ENCODE assay signal across 26 cellular contexts in the genomic region with DNA sequence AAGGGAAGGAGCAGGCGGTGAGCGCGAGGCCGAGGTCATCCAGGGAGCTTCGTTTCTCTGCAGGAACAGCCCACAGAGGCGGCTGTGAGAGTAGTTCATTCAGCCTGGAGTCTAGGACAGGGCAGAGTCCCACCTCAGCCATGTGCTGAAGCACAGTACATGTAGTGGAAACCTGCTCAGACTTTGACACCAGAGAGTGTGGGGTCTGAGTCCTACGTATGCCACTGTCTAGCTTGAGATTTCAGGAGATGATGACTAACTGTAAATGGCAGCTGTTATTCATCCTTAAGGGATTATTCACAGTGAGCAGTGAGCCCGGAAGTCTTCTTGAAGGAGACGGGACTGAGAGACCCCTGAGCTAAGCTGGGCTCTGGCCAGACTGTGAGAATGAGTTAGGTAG. TPM values are rescaled to one million over a fixed set of nuclear protein-coding genes. Genes with fewer than 3 reads are reported as not detected.
DNase-seq lines count a peak whose midpoint lies in the region; ATAC-seq and TF ChIP-seq lines count a peak whose summit lies in the region.
"Had no signal": no experiment of that assay in that cellular context is flagged by ENCODE, and none has a peak within 500 bp of the region (broad histone marks: within the 10 kb centered on the region; RNA-seq: fewer than 3 reads in every experiment).

No MANE protein-coding gene starts in this region.

- no peaks in the 10 kb centered on the region for H3K36me3 Mint-ChIP-seq in Calu3 (ENCODE audit: insufficient read depth, unreplicated experiment)
- H3K36me3 Mint-ChIP-seq: activated naive CD4-positive, alpha-beta T cell treated with anti-CD3 and anti-CD28 coated beads, Interleukin-2, amount 50 U/mL, for 72 hours had no signal

- intact Hi-C loops in left ventricle myocardium superior (cut with micrococcal nuclease) (no loop called here), Calu3 (cut with micrococcal nuclease; ENCODE audit: unreplicated experiment) (no loop called here)

- H3K27me3 ChIP-seq in cardiac muscle cell: no peaks in the 10 kb centered on the region
- H3K27me3 ChIP-seq: BLaER1 had no signal

- no peaks in the 10 kb centered on the region for H3K4me1 Mint-ChIP-seq in Calu3 (ENCODE audit: low read depth, unreplicated experiment)
- H3K4me1 Mint-ChIP-seq: naive B cell had no signal

- BruUV-seq in Calu3 (replicated peaks; lab: Mats Ljungman, UMichigan): no TSS peak

- no peak for TF ChIP-seq CTCF in cardiac muscle cell (IDR thresholded peaks at IDR 0.05; ENCODE audit: low read depth, low read length)
- no peak for TF ChIP-seq CTCF in RWPE1 (conservative IDR thresholded peaks at IDR 0.05; ENCODE audit: low read depth)
- no peak for TF ChIP-seq CTCF in Calu3 (IDR thresholded peaks at IDR 0.05; ENCODE audit: unreplicated experiment)

- peaks cover 36% of the 10 kb centered on the region for H3K4me1 ChIP-seq in cardiac muscle cell (ENCODE audit: low read depth)
- H3K4me1 ChIP-seq: BLaER1 had no signal

- H3K27me3 Mint-ChIP-seq in Calu3 (ENCODE audit: unreplicated experiment): peaks cover 13% of the 10 kb centered on the region

- CTCF ChIA-PET in RWPE1 (lab: Yijun Ruan, JAX): interaction anchor here (0.7 kb wide), 1 partner anchor 9 kb away, joined by 3 read pairs; no protein-coding TSS in a partner anchor
- CTCF ChIA-PET in Calu3 (lab: Charles Lee): no interaction called here

- POLR2A ChIA-PET in RWPE1 (lab: Yijun Ruan, JAX; ENCODE audit: low non-redundant PET): no interaction called here

- no peak for ATAC-seq in left ventricle myocardium superior
- ATAC-seq: activated naive CD4-positive, alpha-beta T cell treated with anti-CD3 and anti-CD28 coated beads, Interleukin-2, amount 50 U/mL, for 72 hours; esophagus mucosa had no signal

- H3K4me3 ChIP-seq in cardiac muscle cell: no peak overlapping the region
- H3K4me3 ChIP-seq: BLaER1, skin epidermis had no signal

- no peaks in the 10 kb centered on the region for H3K9me3 ChIP-seq in cardiac muscle cell (ENCODE audit: low read depth)
- H3K9me3 ChIP-seq: BLaER1 had no signal

- peak overlapping the region; percentile 70 for H3K27ac ChIP-seq in cardiac muscle cell
- H3K27ac ChIP-seq in RWPE1: no peak overlapping the region
- H3K27ac ChIP-seq: BLaER1, parathyroid adenoma, skin epidermis had no signal

- no peaks in the 10 kb centered on the region for H3K36me3 ChIP-seq in cardiac muscle cell
- H3K36me3 ChIP-seq: BLaER1 had no signal

- DNase-seq in cardiac muscle cell (ENCODE audit: low read depth in 1 of 2, low spot score in 1 of 2) (no peak), left ventricle myocardium superior (no peak), RWPE1 (ENCODE audit: low spot score) (peak; percentile 5), iris pigment epithelial cell (ENCODE audit: low read depth) (peak; percentile 71), Calu3 (no peak), activated gamma-delta T cell (lab: John Stamatoyannopoulos, UW) (no peak), COLO668 (lab: John Stamatoyannopoulos, UW; ENCODE audit: unreplicated experiment) (no peak), GM19240 (ENCODE audit: insufficient read length, low spot score) (no peak)
- DNase-seq: activated CD4-positive, CD25-positive, alpha-beta regulatory T cell; activated T-cell treated with anti-CD3 and anti-CD28 coated beads, Interleukin-2, amount 50 U/mL, for 48 hours; KBM-7; naive B cell; NCI-H1105; NCI-H526 treated with DMSO at 0.1 percent for 48 hours; stimulated activated CD4-positive, alpha-beta T cell treated with anti-CD3 and anti-CD28 coated beads, Interleukin-4, amount 100 ng/mL, for 4 hours; T-helper 2 cell had no signal

- H3K27ac Mint-ChIP-seq in Calu3 (ENCODE audit: unreplicated experiment): no peak overlapping the region

- no peaks in the 10 kb centered on the region for H3K9me3 Mint-ChIP-seq in Calu3 (ENCODE audit: low read depth, unreplicated experiment)
- H3K9me3 Mint-ChIP-seq: activated naive CD4-positive, alpha-beta T cell treated with anti-CD3 and anti-CD28 coated beads, Interleukin-2, amount 50 U/mL, for 72 hours; naive B cell had no signal

- no peak overlapping the region for H3K4me3 Mint-ChIP-seq in Calu3 (ENCODE audit: low read depth, unreplicated experiment)
- H3K4me3 Mint-ChIP-seq: naive B cell had no signal

RNA-seq across cellular contexts. Expression of gene SLC6A13, which starts 0.9 kb away (rescaled TPM):
- 2.2 and 2.3 TPM in 2 replicates for total RNA-seq in cardiac muscle cell
- polyA plus RNA-seq in cardiac muscle cell: 0.34 and 3.8 TPM in 2 replicates
- total RNA-seq in left ventricle myocardium superior: 1.9 TPM
- 3.5 and 4.8 TPM in 2 replicates for total RNA-seq in Calu3 (2022)
- total RNA-seq: A172; activated naive CD4-positive, alpha-beta T cell treated with anti-CD3 and anti-CD28 coated beads, Interleukin-2, amount 50 U/mL, for 72 hours; esophagus mucosa; glomerular endothelial cell; lung microvascular endothelial cell; SK-MEL-5 had no signal

RNA-seq across cellular contexts. Expression of gene SLC6A12, which starts 49.6 kb away (rescaled TPM):
- total RNA-seq in cardiac muscle cell (0.33 and 0.63 TPM in 2 replicates), left ventricle myocardium superior (1.2 TPM), Calu3 (2022) (0.90 and 1.8 TPM in 2 replicates)
- polyA plus RNA-seq in cardiac muscle cell: 0.24 and 0.52 TPM in 2 replicates
- total RNA-seq: activated naive CD4-positive, alpha-beta T cell treated with anti-CD3 and anti-CD28 coated beads, Interleukin-2, amount 50 U/mL, for 72 hours; lung microvascular endothelial cell; OCI-LY7 had no signal

Comparison
In these comparisons a context has a peak if more than half of its experiments do, and no peak if none do; other contexts are left out.
1. DNase-seq: peak in RWPE1 (single experiment) and iris pigment epithelial cell (single experiment); none in cardiac muscle cell (0 of 2), left ventricle myocardium superior (single experiment), Calu3 (single experiment), activated gamma-delta T cell (single experiment), COLO668 (single experiment) and GM19240 (single experiment).